In genomic region chr1:47192458-47193384, GRCh38 we compare ENCODE assay signal across 8 cellular contexts. TPM values are rescaled to one million over a fixed set of nuclear protein-coding genes. Genes with fewer than 3 reads are reported as not detected.
DNase-seq lines count a peak whose midpoint lies in the region; ATAC-seq and TF ChIP-seq lines count a peak whose summit lies in the region.

No MANE protein-coding gene starts in this region.

- CTCF ChIA-PET in HEK293T (lab: Yijun Ruan, JAX): interaction anchor here (0.6 to 3.2 kb wide), 17 partner anchors 10 to 533 kb away, joined by 3 to 20 read pairs (median 3); no protein-coding TSS in a partner anchor

- ATAC-seq in HG02571 (IDR thresholded peaks at IDR 0.05; ENCODE audit: unreplicated experiment): no peak

- DNase-seq in EL (peak; percentile 66), HEK293T (ENCODE audit: extremely low spot score) (peak; percentile 83), NCI-H2171 treated with DMSO at 0.1 percent for 48 hours (lab: John Stamatoyannopoulos, UW) (peak; percentile 60), cardiac fibroblast (ENCODE audit: low read depth in 2 of 2) (peak; percentile 73 to 78), kidney epithelial cell (ENCODE audit: low read depth) (no peak)
- peak in 3 of 4 experiments; percentile 32 to 48 (median 37) for DNase-seq in activated CD4-positive, CD25-positive, alpha-beta regulatory T cell (lab: John Stamatoyannopoulos, UW)
- peak; percentile 61 for DNase-seq in stimulated activated CD4-positive, alpha-beta T cell treated with anti-CD3 and anti-CD28 coated beads, Interleukin-1b, Interleukin-23, amount 100 ng/mL, for 48 hours

- H3K27me3 ChIP-seq in kidney epithelial cell (ENCODE audit: control insufficient read depth, insufficient read depth, low read length): no peaks in the 10 kb centered on the region

- H3K4me3 ChIP-seq in cardiac fibroblast (replicated peaks in 1 of 2; ENCODE audit: low read depth in 2 of 2, low read length in 2 of 2): peak overlapping the region in 1 of 2 donors; percentile 3
- H3K4me3 ChIP-seq in kidney epithelial cell (ENCODE audit: low read depth, low read length): no peak overlapping the region

- H3K36me3 ChIP-seq in kidney epithelial cell (ENCODE audit: control insufficient read depth, insufficient read depth, low read length): no peaks in the 10 kb centered on the region

- POLR2A ChIA-PET in HEK293T (lab: Yijun Ruan, JAX): interaction anchor here (1.1 to 2.0 kb wide), 2 partner anchors 13 to 121 kb away, joined by 7 to 9 read pairs; partner anchors contain the start of gene STIL

- TF ChIP-seq CTCF in cardiac fibroblast (IDR thresholded peaks at IDR 0.05; ENCODE audit: low read depth, low read length) (peak; percentile 97), kidney epithelial cell (IDR thresholded peaks at IDR 0.05; ENCODE audit: insufficient read depth, low read length, poor library complexity, severe bottlenecking) (peak; percentile 98)

TF ChIP-seq in HEK293T, 16 proteins besides CTCF, POLR2A, EP300 and RAD21:
- TF ChIP-seq FOXM1 (IDR thresholded peaks at IDR 0.05; ENCODE audit: borderline replicate concordance) (no peak), PKNOX1 (IDR thresholded peaks at IDR 0.05) (no peak)

RNA-seq across cellular contexts. Expression of gene PDZK1IP1, which starts 2.9 kb away (rescaled TPM):
- 22.7 and 28.1 TPM in 2 replicates for total RNA-seq in kidney epithelial cell

RNA-seq across cellular contexts. Expression of gene TAL1, which starts 39.3 kb away (rescaled TPM):
- total RNA-seq in kidney epithelial cell: 0.71 and 0.75 TPM in 2 replicates

RNA-seq across cellular contexts. Expression of gene CYP4A22, which starts 55.5 kb away (rescaled TPM):
- total RNA-seq in kidney epithelial cell: not detected in 2 replicates
